In genomic region chr1:152034324-152034653, GRCh38 we compare ENCODE assay signal across 8 cellular contexts. TPM values are rescaled to one million over a fixed set of nuclear protein-coding genes. Genes with fewer than 3 reads are reported as not detected.
A peak's percentile ranks its signal among the peaks of the same experiment; 100 is the strongest.
DNase-seq lines count a peak whose midpoint lies in the region; ATAC-seq and TF ChIP-seq lines count a peak whose summit lies in the region.

No MANE protein-coding gene starts in this region.

- peak overlapping the region; percentile 66 to 99 for H3K27ac Mint-ChIP-seq in stimulated activated naive CD8-positive, alpha-beta T cell treated with anti-CD3 and anti-CD28 coated beads, Interleukin-15, amount 100 ng/mL, for 72 hours

- no peak for DNase-seq in activated T-cell treated with anti-CD3 and anti-CD28 coated beads, Interleukin-2, amount 50 U/mL, for 4 hours
- no peak for DNase-seq in activated T-cell treated with anti-CD3 and anti-CD28 coated beads, Interleukin-2, amount 50 U/mL, for 1 hour
- DNase-seq in PC-9, result no peak
- no peak for DNase-seq in fibroblast of mammary gland (ENCODE audit: low read depth)
- DNase-seq in stimulated activated naive CD8-positive, alpha-beta T cell treated with anti-CD3 and anti-CD28 coated beads, Interleukin-15, amount 100 ng/mL, for 72 hours, result no peak
- DNase-seq in stimulated activated CD4-positive, alpha-beta T cell treated with anti-CD3 and anti-CD28 coated beads, Interleukin-4, amount 100 ng/mL, for 4 hours, result no peak
- DNase-seq in NCI-H2171 treated with DMSO at 0.1 percent for 48 hours (lab: John Stamatoyannopoulos, UW), result no peak
- no peak for DNase-seq in GOT3 (lab: John Stamatoyannopoulos, UW)

- H3K9me2 ChIP-seq in PC-9 (ENCODE audit: insufficient read depth), result no peaks in the 10 kb centered on the region

- H3K27me3 ChIP-seq in PC-9 (ENCODE audit: insufficient read depth, low read depth), result no peaks in the 10 kb centered on the region

- peaks cover 50% of the 10 kb centered on the region for H3K36me3 ChIP-seq in PC-9 (ENCODE audit: low read depth)

- H3K27ac ChIP-seq in PC-9, result peak overlapping the region; percentile 97

- intact Hi-C loops in PC-9 (cut with micrococcal nuclease; ENCODE audit: unreplicated experiment), result loop anchor here (1.0 to 10.0 kb wide), 5 partner anchors 10 to 839 kb away; partner anchors contain the start of genes PIP5K1A and VPS72

- peaks cover 67% of the 10 kb centered on the region for H3K4me1 ChIP-seq in PC-9 (replicated peaks; ENCODE audit: insufficient read depth)

- H3K4me3 Mint-ChIP-seq in activated T-cell treated with anti-CD3 and anti-CD28 coated beads, Interleukin-2, amount 50 U/mL, for 4 hours, result peak overlapping the region; percentile 99
- H3K4me3 Mint-ChIP-seq in stimulated activated naive CD8-positive, alpha-beta T cell treated with anti-CD3 and anti-CD28 coated beads, Interleukin-15, amount 100 ng/mL, for 72 hours, result peak overlapping the region; percentile 89 to 95

- CTCF ChIA-PET in PC-9 (lab: Charles Lee), result interaction anchor here (1.2 to 1.3 kb wide), 3 partner anchors 32 to 108 kb away, joined by 3 to 9 read pairs (median 5); no protein-coding TSS in a partner anchor

- peaks cover 63% of the 10 kb centered on the region for H3K4me1 Mint-ChIP-seq in activated T-cell treated with anti-CD3 and anti-CD28 coated beads, Interleukin-2, amount 50 U/mL, for 4 hours (ENCODE audit: low read depth)
- peaks cover 37% of the 10 kb centered on the region for H3K4me1 Mint-ChIP-seq in stimulated activated naive CD8-positive, alpha-beta T cell treated with anti-CD3 and anti-CD28 coated beads, Interleukin-15, amount 100 ng/mL, for 72 hours

- no TSS peak for BruUV-seq in PC-9 (replicated peaks; lab: Mats Ljungman, UMichigan)

- POLR2A ChIA-PET in PC-9 (lab: Charles Lee; ENCODE audit: unreplicated experiment), result interaction anchor here (0.5 to 3.6 kb wide), 13 partner anchors 13 to 109 kb away, joined by 3 to 63 read pairs (median 5); no protein-coding TSS in a partner anchor

- ATAC-seq in activated T-cell treated with anti-CD3 and anti-CD28 coated beads, Interleukin-2, amount 50 U/mL, for 4 hours, result no peak
- ATAC-seq in stimulated activated naive CD8-positive, alpha-beta T cell treated with anti-CD3 and anti-CD28 coated beads, Interleukin-15, amount 100 ng/mL, for 72 hours, result no peak

- no peaks in the 10 kb centered on the region for H3K27me3 Mint-ChIP-seq in activated T-cell treated with anti-CD3 and anti-CD28 coated beads, Interleukin-2, amount 50 U/mL, for 4 hours (ENCODE audit: low read depth)
- H3K27me3 Mint-ChIP-seq in stimulated activated naive CD8-positive, alpha-beta T cell treated with anti-CD3 and anti-CD28 coated beads, Interleukin-15, amount 100 ng/mL, for 72 hours, result no peaks in the 10 kb centered on the region

- H3K9me3 ChIP-seq in PC-9 (ENCODE audit: insufficient read depth, low read depth), result no peaks in the 10 kb centered on the region; the same call in 1 of the 2 replicates

- peaks cover 70% of the 10 kb centered on the region for H3F3A ChIP-seq in PC-9 (ENCODE audit: insufficient read depth, low read depth)

- peaks cover 28% of the 10 kb centered on the region for H3K36me3 Mint-ChIP-seq in activated T-cell treated with anti-CD3 and anti-CD28 coated beads, Interleukin-2, amount 50 U/mL, for 4 hours (ENCODE audit: insufficient read depth)

- peaks cover 57% of the 10 kb centered on the region for H3K79me2 ChIP-seq in PC-9 (ENCODE audit: low read depth)

- peak overlapping the region; percentile 90 for H3K4me2 ChIP-seq in PC-9

- H3K4me3 ChIP-seq in PC-9 (peak overlapping the region; percentile 89), fibroblast of mammary gland (ENCODE audit: control insufficient read depth, low read depth, low read length) (peak overlapping the region; percentile 97)

- no peaks in the 10 kb centered on the region for H3K9me3 Mint-ChIP-seq in activated T-cell treated with anti-CD3 and anti-CD28 coated beads, Interleukin-2, amount 50 U/mL, for 4 hours
- H3K9me3 Mint-ChIP-seq in stimulated activated naive CD8-positive, alpha-beta T cell treated with anti-CD3 and anti-CD28 coated beads, Interleukin-15, amount 100 ng/mL, for 72 hours, result peaks cover 2 to 7% of the 10 kb centered on the region in 2 donors

- H2AFZ ChIP-seq in PC-9, result no peak overlapping the region

- H4K20me1 ChIP-seq in PC-9 (ENCODE audit: insufficient read depth), result peaks cover 13% of the 10 kb centered on the region

- TF ChIP-seq CTCF in PC-9 (conservative IDR thresholded peaks at IDR 0.05) (no peak), fibroblast of mammary gland (conservative IDR thresholded peaks at IDR 0.05; ENCODE audit: control insufficient read depth, insufficient read depth, low read depth, low read length) (no peak)

RNA-seq across cellular contexts. Expression of gene S100A11, which starts 2.5 kb away (rescaled TPM):
- total RNA-seq in activated T-cell treated with anti-CD3 and anti-CD28 coated beads, Interleukin-2, amount 50 U/mL, for 4 hours, result 100 to 1,000 TPM in 2 of 3 donors, 10 to 100 TPM in 1; 89.0 to 139 (median 121) TPM
- total RNA-seq in PC-9 (2021), result 578 and 868 TPM in 2 replicates

RNA-seq across cellular contexts. Expression of gene S100A10, which starts 40.6 kb away (rescaled TPM):
- total RNA-seq in activated T-cell treated with anti-CD3 and anti-CD28 coated beads, Interleukin-2, amount 50 U/mL, for 4 hours, result 100 to 1,000 TPM in 2 of 3 donors, 10 to 100 TPM in 1; 92.6 to 113 (median 106) TPM
- 966 and 1,436 TPM in 2 replicates for total RNA-seq in PC-9 (2021)

RNA-seq across cellular contexts. Expression of gene TCHHL1, which starts 54.6 kb away (rescaled TPM):
- total RNA-seq in activated T-cell treated with anti-CD3 and anti-CD28 coated beads, Interleukin-2, amount 50 U/mL, for 4 hours, result not detected
- not detected in 2 replicates for total RNA-seq in PC-9 (2021)
